In the genomic region with DNA sequence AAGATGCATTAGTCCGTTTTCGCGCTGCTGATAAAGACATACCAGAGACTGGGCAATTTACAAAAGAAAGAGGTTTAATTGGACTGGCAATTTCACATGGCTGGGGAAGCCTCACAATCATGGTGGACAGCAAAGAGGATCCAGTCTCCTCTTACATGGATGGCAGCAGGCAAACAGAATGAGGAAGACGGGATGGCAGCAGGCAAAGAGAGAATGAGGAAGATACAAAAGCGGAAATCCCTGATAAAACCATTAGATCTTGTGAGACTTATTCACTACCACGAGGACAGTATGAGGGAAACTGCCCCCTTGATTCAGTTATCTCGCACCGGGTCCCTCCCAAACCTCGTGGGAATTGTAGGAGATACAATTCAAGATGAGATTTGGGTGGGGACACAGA, we compare ENCODE assay signal across 19 cellular contexts.
DNase-seq lines count a peak whose midpoint lies in the region; ATAC-seq and TF ChIP-seq lines count a peak whose summit lies in the region.
"Had no signal": no experiment of that assay in that cellular context is flagged by ENCODE, and none has a peak within 500 bp of the region (broad histone marks: within the 10 kb centered on the region; RNA-seq: fewer than 3 reads in every experiment).

No MANE protein-coding gene starts in this region.

- ATAC-seq in T-helper 17 cell (no peak), GM21381 (IDR thresholded peaks at IDR 0.05; ENCODE audit: unreplicated experiment) (no peak), Right ventricle myocardium inferior (no peak)
- ATAC-seq: CD8-positive, alpha-beta T cell; GM23338; HCT116 had no signal

- H3K4me1 Mint-ChIP-seq in T-helper 2 cell treated with Interferon-gamma antibody and Interleukin-4, amounts not matched to agents 5 μg/mL and 100 μg/mL, for 36 hours (ENCODE audit: low read depth): peaks cover 21% of the 10 kb centered on the region
- H3K4me1 Mint-ChIP-seq in T-helper 17 cell: peaks cover 11% of the 10 kb centered on the region
- H3K4me1 Mint-ChIP-seq: GM23338, H9 had no signal

- no peaks in the 10 kb centered on the region for H3K27me3 Mint-ChIP-seq in T-helper 2 cell treated with Interferon-gamma antibody and Interleukin-4, amounts not matched to agents 5 μg/mL and 100 μg/mL, for 36 hours (ENCODE audit: low read depth)
- no peaks in the 10 kb centered on the region for H3K27me3 Mint-ChIP-seq in T-helper 17 cell
- H3K27me3 Mint-ChIP-seq: B cell had no signal

- DNase-seq in T-helper 2 cell treated with Interferon-gamma antibody and Interleukin-4, amounts not matched to agents 5 μg/mL and 100 μg/mL, for 36 hours (ENCODE audit: low spot score): no peak
- DNase-seq in T-helper 2 cell (no peak), HL-60 (ENCODE audit: low read depth in 1 of 2, low spot score in 1 of 2) (peak in 1 of 2 experiments; percentile 71), T-helper 17 cell (no peak), Right ventricle myocardium inferior (ENCODE audit: missing footprints) (no peak)
- DNase-seq: Caco-2; CD4-positive, CD25-positive, alpha-beta regulatory T cell; CD8-positive, alpha-beta T cell; DMS153; DND-41; H9 had no signal

- H3K36me3 Mint-ChIP-seq in T-helper 2 cell treated with Interferon-gamma antibody and Interleukin-4, amounts not matched to agents 5 μg/mL and 100 μg/mL, for 36 hours (ENCODE audit: low read depth): peaks cover 5% of the 10 kb centered on the region
- peaks cover 2% of the 10 kb centered on the region for H3K36me3 Mint-ChIP-seq in T-helper 17 cell (ENCODE audit: low read depth)

- H3K27ac Mint-ChIP-seq in T-helper 2 cell treated with Interferon-gamma antibody and Interleukin-4, amounts not matched to agents 5 μg/mL and 100 μg/mL, for 36 hours: peak overlapping the region; percentile 26
- H3K27ac Mint-ChIP-seq in T-helper 17 cell: peak overlapping the region; percentile 3
- H3K27ac Mint-ChIP-seq: B cell; CD4-positive, CD25-positive, alpha-beta regulatory T cell; CD8-positive, alpha-beta T cell; GM23338; H9 had no signal

- H3K4me1 ChIP-seq in neutrophil (ENCODE audit: control insufficient read depth in 1 of 2, insufficient read depth in 1 of 2, low read depth in 1 of 2, low read length in 1 of 2): no peaks in the 10 kb centered on the region
- H3K4me1 ChIP-seq: BLaER1, Caco-2 had no signal

- no peaks in the 10 kb centered on the region for H3K9me3 Mint-ChIP-seq in T-helper 2 cell treated with Interferon-gamma antibody and Interleukin-4, amounts not matched to agents 5 μg/mL and 100 μg/mL, for 36 hours
- H3K9me3 Mint-ChIP-seq: CD4-positive, CD25-positive, alpha-beta regulatory T cell; CD8-positive, alpha-beta T cell; GM23338 had no signal

- no peak overlapping the region for H3K4me3 Mint-ChIP-seq in T-helper 2 cell treated with Interferon-gamma antibody and Interleukin-4, amounts not matched to agents 5 μg/mL and 100 μg/mL, for 36 hours
- H3K4me3 Mint-ChIP-seq in T-helper 17 cell: no peak overlapping the region
- H3K4me3 Mint-ChIP-seq: B cell; CD8-positive, alpha-beta T cell; GM23338; H9 had no signal

- H3K9me3 ChIP-seq in T-helper 17 cell (ENCODE audit: control insufficient read depth, low read length, poor library complexity, severe bottlenecking) (no peaks in the 10 kb centered on the region), neutrophil (no peaks in the 10 kb centered on the region)
- H3K9me3 ChIP-seq: BLaER1, Caco-2 had no signal

- H3K4me3 ChIP-seq in HL-60 (replicated peaks; ENCODE audit: insufficient read depth, low read length) (no peak overlapping the region), neutrophil (ENCODE audit: low read depth in 1 of 2, low read length in 1 of 2) (no peak overlapping the region)
- H3K4me3 ChIP-seq: BLaER1, GM23338 had no signal

- no peak for TF ChIP-seq CTCF in HL-60 (IDR thresholded peaks at IDR 0.05; ENCODE audit: insufficient read depth, low read length)
- TF ChIP-seq CTCF in neutrophil (IDR thresholded peaks at IDR 0.05): no peak

- H3K27me3 ChIP-seq in HL-60 (ENCODE audit: insufficient read depth, poor library complexity, severe bottlenecking) (no peaks in the 10 kb centered on the region), neutrophil (no peaks in the 10 kb centered on the region)
- H3K27me3 ChIP-seq: BLaER1 had no signal

- peaks cover 59% of the 10 kb centered on the region for H3K36me3 ChIP-seq in neutrophil
- H3K36me3 ChIP-seq: BLaER1 had no signal

- intact Hi-C loops in Right ventricle myocardium inferior (cut with DNase I): no loop called here

- H3K27ac ChIP-seq in HL-60 (replicated peaks): peak overlapping the region; percentile 66
- H3K27ac ChIP-seq in neutrophil: peak overlapping the region; percentile 37
- H3K27ac ChIP-seq: 22Rv1, BLaER1, C4-2B had no signal
